Comparison of ENCODE assay signal across 15 cellular contexts in the genomic region with DNA sequence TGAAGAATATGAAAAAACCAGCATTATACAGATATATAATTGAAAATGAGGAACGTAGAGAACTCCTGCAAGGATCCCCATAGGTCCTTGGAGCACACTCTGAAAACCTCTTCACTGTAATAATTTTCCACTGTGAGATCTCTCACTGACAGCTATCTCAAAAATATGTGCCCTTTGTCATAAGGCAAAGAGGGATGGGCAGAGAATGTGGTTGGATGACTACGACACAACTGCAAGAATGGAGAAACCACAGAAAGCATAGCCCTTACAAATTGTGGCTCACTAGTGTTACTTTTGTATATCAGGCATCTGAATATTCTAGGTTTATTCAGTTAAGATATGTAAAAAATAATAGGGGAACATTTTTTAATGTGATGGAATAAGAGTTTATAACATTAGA. TPM values are rescaled to one million over a fixed set of nuclear protein-coding genes. Genes with fewer than 3 reads are reported as not detected.
A peak's percentile ranks its signal among the peaks of the same experiment; 100 is the strongest.
DNase-seq lines count a peak whose midpoint lies in the region; TF ChIP-seq lines count a peak whose summit lies in the region.
"Had no signal": no experiment of that assay in that cellular context is flagged by ENCODE, and none has a peak within 500 bp of the region (broad histone marks: within the 10 kb centered on the region; RNA-seq: fewer than 3 reads in every experiment).

No MANE protein-coding gene starts in this region.

- H3K27ac ChIP-seq in esophagus squamous epithelium = no peak overlapping the region
- H3K27ac ChIP-seq: thoracic aorta had no signal

- no peak overlapping the region for H3K4me3 Mint-ChIP-seq in HFFc6

- TF ChIP-seq POLR2A in esophagus squamous epithelium (IDR thresholded peaks at IDR 0.05) = no peak

- H3K27ac Mint-ChIP-seq in HFFc6 = no peak overlapping the region

- H3K36me3 Mint-ChIP-seq in HFFc6 (ENCODE audit: low read depth) = no peaks in the 10 kb centered on the region; the same call in 1 of the 2 replicates

- TF ChIP-seq CTCF in HFFc6 (IDR thresholded peaks at IDR 0.05) (no peak), foreskin fibroblast (IDR thresholded peaks at IDR 0.05; ENCODE audit: low read depth, low read length) (no peak), esophagus squamous epithelium (IDR thresholded peaks at IDR 0.05) (no peak)

- H3K9me3 ChIP-seq in esophagus squamous epithelium = no peaks in the 10 kb centered on the region
- H3K9me3 ChIP-seq: thoracic aorta had no signal

- H3K4me1 Mint-ChIP-seq in HFFc6 (ENCODE audit: low read depth) = peaks cover 36% of the 10 kb centered on the region

- H3K9me3 Mint-ChIP-seq in HFFc6 = no peaks in the 10 kb centered on the region

- 60 to 81% methylated on average over 2 of the region's 2 CpGs for WGBS in esophagus squamous epithelium, 2 donors

- peak; percentile 52 for DNase-seq in EL
- DNase-seq in HFFc6 = peak; percentile 44
- peak; percentile 50 for DNase-seq in RPMI7951 (ENCODE audit: low read depth)
- peak; percentile 71 for DNase-seq in iris pigment epithelial cell (ENCODE audit: low read depth)
- DNase-seq in GM19240 (ENCODE audit: insufficient read length, low spot score) = no peak
- no peak for DNase-seq in NCI-H510A treated with DMSO at 0.1 percent for 48 hours (lab: John Stamatoyannopoulos, UW)
- no peak for DNase-seq in foreskin fibroblast
- DNase-seq in esophagus squamous epithelium (lab: John Stamatoyannopoulos, UW) = no peak
- DNase-seq: amygdala; erythroblast; NCI-H1930; nucleus accumbens; SHP77; stimulated activated CD4-positive, alpha-beta T cell treated with anti-CD3 and anti-CD28 coated beads, Interleukin-4, amount 100 ng/mL, for 1 hour had no signal

- H3K27me3 ChIP-seq in esophagus squamous epithelium = no peaks in the 10 kb centered on the region

- peaks cover 0 to 4% (median 0%) of the 10 kb centered on the region in 3 donors for H3K4me1 ChIP-seq in esophagus squamous epithelium

- H3K4me3 ChIP-seq in foreskin fibroblast (ENCODE audit: low read depth in 1 of 2, low read length in 2 of 2) (no peak overlapping the region), esophagus squamous epithelium (no peak overlapping the region)
- H3K4me3 ChIP-seq: thoracic aorta had no signal

- intact Hi-C loops in esophagus squamous epithelium (cut with DNase I) = no loop called here

- H3K27me3 Mint-ChIP-seq in HFFc6 (ENCODE audit: insufficient read depth) = no peaks in the 10 kb centered on the region

- no peaks in the 10 kb centered on the region for H3K36me3 ChIP-seq in esophagus squamous epithelium
- H3K36me3 ChIP-seq: thoracic aorta had no signal

RNA-seq across cellular contexts. Expression of gene CTSC, which starts 7.9 kb away (rescaled TPM):
- total RNA-seq in HFFc6 (2021; fragmentation: NEBNext Ultra II Directional; extraction: Animal tissue kit (Norgen Biotek cat#: 25700)) = 100 to 1,000 TPM; 234 to 406 (median 384) TPM
- total RNA-seq in RPMI7951 (2014; rRNA removed; shearing (Covaris generic)) = 157 and 164 TPM in 2 replicates
- 100 to 1,000 TPM in 2 of 4 donors, 10 to 100 TPM in 2; 38.5 to 167 (median 109) TPM for total RNA-seq in esophagus squamous epithelium

Comparison
In these comparisons a context has a peak if more than half of its experiments do, and no peak if none do; other contexts are left out.
1. DNase-seq: peak in EL (single experiment), HFFc6 (single experiment), RPMI7951 (single experiment) and iris pigment epithelial cell (single experiment); none in GM19240 (single experiment), NCI-H510A treated with DMSO at 0.1 percent for 48 hours (single experiment), foreskin fibroblast (0 of 2) and esophagus squamous epithelium (single experiment).